ENCODE assay signal across 2 cellular contexts in genomic region chr1:43625063-43625780, GRCh38.
TF ChIP-seq lines count a peak whose summit lies in the region.

No MANE protein-coding gene starts in this region.

TF ChIP-seq in HEK293, 187 proteins besides CTCF, POLR2A, EP300 and RAD21:
- TF ChIP-seq KLF16 (tag by site-specific recombination; IDR thresholded peaks at IDR 0.05), result no peak
- peak; percentile 35; the same call in 1 of the 2 replicates for TF ChIP-seq ZIC2 (tag by site-specific recombination; IDR thresholded peaks at IDR 0.05)
- TF ChIP-seq ATF2 (tag by site-specific recombination; IDR thresholded peaks at IDR 0.05; ENCODE audit: low read depth), result no peak
- no peak for TF ChIP-seq ZNF670 (tag by site-specific recombination; IDR thresholded peaks at IDR 0.05; ENCODE audit: low read depth)
- no peak for TF ChIP-seq ZNF654 (tag by site-specific recombination; IDR thresholded peaks at IDR 0.05; ENCODE audit: low read depth)
- TF ChIP-seq ZNF510 (tag by site-specific recombination; IDR thresholded peaks at IDR 0.05; ENCODE audit: insufficient replicate concordance), result no peak

TF ChIP-seq in H1, 55 proteins besides CTCF, POLR2A, EP300 and RAD21:
- TF ChIP-seq JUND (IDR thresholded peaks at IDR 0.05; ENCODE audit: low read length), result no peak
- TF ChIP-seq SIX5 (IDR thresholded peaks at IDR 0.05; ENCODE audit: low read depth, low read length), result no peak
- no peak for TF ChIP-seq MAFK (IDR thresholded peaks at IDR 0.05; ENCODE audit: low read depth, low read length)
- TF ChIP-seq EZH2 (IDR thresholded peaks at IDR 0.05; ENCODE audit: low read depth, low read length, severe bottlenecking), result no peak
- TF ChIP-seq TAF1 (IDR thresholded peaks at IDR 0.05; ENCODE audit: low read depth, low read length), result no peak
- no peak for TF ChIP-seq SP2 (IDR thresholded peaks at IDR 0.05; ENCODE audit: low read length)
- no peak for TF ChIP-seq CREB1 (IDR thresholded peaks at IDR 0.05)
- no peak for TF ChIP-seq SP1 (IDR thresholded peaks at IDR 0.05; ENCODE audit: low read depth, low read length)
- no peak for TF ChIP-seq GTF2F1 (IDR thresholded peaks at IDR 0.05; ENCODE audit: borderline replicate concordance, low read depth, low read length)
- no peak for TF ChIP-seq RXRA (IDR thresholded peaks at IDR 0.05; ENCODE audit: insufficient read depth, low read depth, low read length)
- no peak for TF ChIP-seq BCL11A (IDR thresholded peaks at IDR 0.05; ENCODE audit: low read depth in 2 of 2, low read length in 2 of 2)
- no peak for TF ChIP-seq SAP30 (IDR thresholded peaks at IDR 0.05; ENCODE audit: insufficient read depth, insufficient replicate concordance, low read length)
- no peak for TF ChIP-seq TEAD4 (IDR thresholded peaks at IDR 0.05; ENCODE audit: low read depth, low read length)
- TF ChIP-seq SIN3A (conservative IDR thresholded peaks at IDR 0.05 in 1 of 2, IDR thresholded peaks at IDR 0.05 in 1 of 2; ENCODE audit: low read depth in 1 of 2, low read length in 2 of 2), result no peak
TF ChIP-seq in H1: peak in this region for 0.
